Comparison of ENCODE assay signal across 1 cellular context in genomic region chr11:9524001-9524400, GRCh38.
TF ChIP-seq lines count a peak whose summit lies in the region.

No MANE protein-coding gene starts in this region.

TF ChIP-seq in GM23338, 12 proteins besides CTCF, POLR2A, EP300 and RAD21 (continued from another document):
- TF ChIP-seq ZNF462 (CRISPR knock-in tag; IDR thresholded peaks at IDR 0.05) = no peak
- no peak for TF ChIP-seq POLR2AphosphoS5 (IDR thresholded peaks at IDR 0.05; ENCODE audit: low read depth)
- TF ChIP-seq CREB1 (CRISPR knock-in tag; IDR thresholded peaks at IDR 0.05; ENCODE audit: low read depth) = no peak
- no peak for TF ChIP-seq REST (IDR thresholded peaks at IDR 0.05; ENCODE audit: unreplicated experiment)
- no peak for TF ChIP-seq ETS1 (IDR thresholded peaks at IDR 0.05)
- TF ChIP-seq ZNF331 (CRISPR knock-in tag; IDR thresholded peaks at IDR 0.05; ENCODE audit: low read depth) = no peak
- TF ChIP-seq JUNB (IDR thresholded peaks at IDR 0.05; ENCODE audit: unreplicated experiment) = no peak
